In genomic region chr10:77893386-77893785, GRCh38 we compare ENCODE assay signal across 14 cellular contexts. TPM values are rescaled to one million over a fixed set of nuclear protein-coding genes. Genes with fewer than 3 reads are reported as not detected.
DNase-seq lines count a peak whose midpoint lies in the region; ATAC-seq and TF ChIP-seq lines count a peak whose summit lies in the region.
"Had no signal": no experiment of that assay in that cellular context is flagged by ENCODE, and none has a peak within 500 bp of the region (broad histone marks: within the 10 kb centered on the region; RNA-seq: fewer than 3 reads in every experiment).

No MANE protein-coding gene starts in this region.

- ATAC-seq in RWPE2 (ENCODE audit: low read depth), result no peak
- ATAC-seq in HG03469 (IDR thresholded peaks at IDR 0.05; ENCODE audit: unreplicated experiment), result no peak
- ATAC-seq: A549 had no signal

- H3K27ac ChIP-seq in RWPE2 (ENCODE audit: poor library complexity, severe bottlenecking) (peak overlapping the region; percentile 1), esophagus muscularis mucosa (replicated peaks in 1 of 4) (peak overlapping the region; percentile 9 to 81 (median 63)), parathyroid adenoma (peak overlapping the region; percentile 97), thyroid gland (peak overlapping the region in 2 of 3 donors; percentile 50 to 92)
- H3K27ac ChIP-seq: A549, Peyer's patch had no signal

- H3K4me1 ChIP-seq in RWPE2 (ENCODE audit: insufficient read depth, poor library complexity, severe bottlenecking) (peaks cover 61% of the 10 kb centered on the region), esophagus muscularis mucosa (peaks cover 34 to 93% (median 89%) of the 10 kb centered on the region in 4 donors), parathyroid adenoma (peaks cover 76% of the 10 kb centered on the region), thyroid gland (peaks cover 44 to 66% of the 10 kb centered on the region in 2 donors)

- TF ChIP-seq CTCF in RWPE2 (IDR thresholded peaks at IDR 0.05; ENCODE audit: poor library complexity, severe bottlenecking) (no peak), esophagus muscularis mucosa (IDR thresholded peaks at IDR 0.05) (no peak), parathyroid adenoma (IDR thresholded peaks at IDR 0.05) (no peak), thyroid gland (IDR thresholded peaks at IDR 0.05) (no peak)

- H2AFZ ChIP-seq in parathyroid adenoma, result no peak overlapping the region

- DNase-seq in RWPE2 (ENCODE audit: low spot score) (no peak), esophagus muscularis mucosa (ENCODE audit: extremely low spot score) (no peak), thyroid gland (no peak)
- no peak for DNase-seq in stimulated activated CD4-positive, alpha-beta T cell treated with anti-CD3 and anti-CD28 coated beads, Interleukin-4, amount 100 ng/mL, for 1 hour
- no peak for DNase-seq in activated effector memory CD4-positive, alpha-beta T cell treated with anti-CD3 and anti-CD28 coated beads, Interleukin-2, amount 50 U/mL, for 16 hours
- DNase-seq: DMS53, HCEC 1CT, NCI-H1436, NCI-H2029 treated with DMSO at 0.1 percent for 48 hours, NCI-H510A treated with DMSO at 0.1 percent for 48 hours, Peyer's patch had no signal

- H3K4me2 ChIP-seq in parathyroid adenoma (ENCODE audit: low read length), result no peak overlapping the region
- H3K4me2 ChIP-seq: A549 had no signal

- H3K79me2 ChIP-seq in parathyroid adenoma, result peaks cover 69% of the 10 kb centered on the region

- intact Hi-C loops in esophagus muscularis mucosa (cut with DNase I), result no loop called here
- intact Hi-C loops in thyroid gland (cut with DNase I), result no loop called here

- WGBS in esophagus muscularis mucosa, result 90% methylated on average over 8 of the region's 8 CpGs
- WGBS in thyroid gland, 2 donors, result 88 to 94% methylated on average over 8 of the region's 8 CpGs

- H3K27me3 ChIP-seq in RWPE2 (ENCODE audit: insufficient read depth, poor library complexity, severe bottlenecking) (no peaks in the 10 kb centered on the region), esophagus muscularis mucosa (no peaks in the 10 kb centered on the region), parathyroid adenoma (ENCODE audit: control insufficient read depth, insufficient read depth, low read length) (no peaks in the 10 kb centered on the region), thyroid gland (no peaks in the 10 kb centered on the region)
- H3K27me3 ChIP-seq: Peyer's patch had no signal

- TF ChIP-seq POLR2A in esophagus muscularis mucosa (IDR thresholded peaks at IDR 0.05; ENCODE audit: low read depth), result no peak
- no peak for TF ChIP-seq POLR2A in thyroid gland (IDR thresholded peaks at IDR 0.05)

- TF ChIP-seq EP300 in esophagus muscularis mucosa (IDR thresholded peaks at IDR 0.05), result no peak

- 0 out of 2 replicates have a peak, but pooled peaks cover 3% of the 10 kb centered on the region for H3K36me3 ChIP-seq in RWPE2 (ENCODE audit: low read depth)
- no peaks in the 10 kb centered on the region for H3K36me3 ChIP-seq in esophagus muscularis mucosa
- no peaks in the 10 kb centered on the region for H3K36me3 ChIP-seq in parathyroid adenoma (ENCODE audit: control insufficient read depth, insufficient read depth, low read length)
- H3K36me3 ChIP-seq in thyroid gland, result no peaks in the 10 kb centered on the region
- H3K36me3 ChIP-seq: Peyer's patch had no signal

- H3K9me3 ChIP-seq in RWPE2 (ENCODE audit: severe bottlenecking) (no peaks in the 10 kb centered on the region), esophagus muscularis mucosa (no peaks in the 10 kb centered on the region), parathyroid adenoma (ENCODE audit: control insufficient read depth, low read length) (no peaks in the 10 kb centered on the region), thyroid gland (no peaks in the 10 kb centered on the region)
- H3K9me3 ChIP-seq: A549, Peyer's patch had no signal

- no peak overlapping the region for H3K9ac ChIP-seq in parathyroid adenoma

- H3K4me3 ChIP-seq in RWPE2 (ENCODE audit: severe bottlenecking) (no peak overlapping the region), esophagus muscularis mucosa (no peak overlapping the region), parathyroid adenoma (ENCODE audit: low read depth, low read length) (no peak overlapping the region), thyroid gland (replicated peaks in 1 of 3) (no peak overlapping the region)
- H3K4me3 ChIP-seq: A549, Peyer's patch had no signal

RNA-seq across cellular contexts. Expression of gene DLG5, which starts 33.2 kb away (rescaled TPM):
- total RNA-seq in esophagus muscularis mucosa, result 100 to 1,000 TPM in 1 of 4 donors, 10 to 100 TPM in 3; 55.7 to 120 (median 76.6) TPM
- 10 to 100 TPM; 45.4 to 92.4 (median 61.2) TPM for total RNA-seq in thyroid gland

Comparison
In these comparisons a context has a peak if more than half of its experiments do, and no peak if none do; other contexts are left out.
1. H3K27ac ChIP-seq: peak in every context shown above with its lines; median percentile 97 in parathyroid adenoma; 71 in thyroid gland; 63 in esophagus muscularis mucosa; 1 in RWPE2.